ENCODE assay signal across 9 cellular contexts in genomic region chr3:14434105-14434504, GRCh38. TPM values are rescaled to one million over a fixed set of nuclear protein-coding genes. Genes with fewer than 3 reads are reported as not detected.
DNase-seq lines count a peak whose midpoint lies in the region; ATAC-seq, FAIRE-seq and TF ChIP-seq lines count a peak whose summit lies in the region.
"Had no signal": no experiment of that assay in that cellular context is flagged by ENCODE, and none has a peak within 500 bp of the region (broad histone marks: within the 10 kb centered on the region; RNA-seq: fewer than 3 reads in every experiment).

No MANE protein-coding gene starts in this region.

- no peak overlapping the region for H3K4me2 ChIP-seq in H1 (ENCODE audit: insufficient read depth in 1 of 2, low read depth in 2 of 2, low read length in 2 of 2)

- H3K23me2 ChIP-seq in H1 (ENCODE audit: low read depth, low read length): no peaks in the 10 kb centered on the region

- H2BK20ac ChIP-seq in H1 (ENCODE audit: low read length): no peak overlapping the region

- no peak overlapping the region for H2AK5ac ChIP-seq in H1 (ENCODE audit: low read depth, low read length)

- H3K79me2 ChIP-seq in H1 (ENCODE audit: control insufficient read depth in 1 of 2, insufficient read depth in 2 of 2, low read length in 2 of 2): peaks cover 3 to 76% of the 10 kb centered on the region in 2 experiments; a peak in 3 of 4 replicates

- no peak for TF ChIP-seq EP300 in H1 (IDR thresholded peaks at IDR 0.05; ENCODE audit: borderline replicate concordance in 1 of 2, low read depth in 2 of 2, low read length in 2 of 2)

- H4K8ac ChIP-seq in H1 (ENCODE audit: extremely low read depth, insufficient read depth, low read length): no peak overlapping the region; the same call in 1 of the 2 replicates

- H3K4ac ChIP-seq in H1 (replicated peaks; ENCODE audit: insufficient read length, low read depth, low read length): no peak overlapping the region

- H3K36me3 ChIP-seq in H1 (ENCODE audit: control insufficient read depth in 2 of 4, insufficient read depth in 4 of 4, low read length in 3 of 4): no peaks in the 10 kb centered on the region

- POLR2A ChIA-PET in RWPE1 (lab: Yijun Ruan, JAX; ENCODE audit: low non-redundant PET): interaction anchor here (0.5 kb wide), 1 partner anchor 10 kb away, joined by 3 read pairs; no protein-coding TSS in a partner anchor
- POLR2A ChIA-PET in H1 (lab: Charles Lee; ENCODE audit: partially characterized antibody): interaction anchor here (1.1 to 1.3 kb wide), 2 partner anchors 21 to 24 kb away, joined by 3 to 4 read pairs; no protein-coding TSS in a partner anchor

- no peak overlapping the region for H4K91ac ChIP-seq in H1 (replicated peaks; ENCODE audit: insufficient read length, low read length)

- no peak overlapping the region for H2BK12ac ChIP-seq in H1 (ENCODE audit: low read depth, low read length)

- H2BK5ac ChIP-seq in H1 (ENCODE audit: low read depth, low read length): 0 out of 2 replicates have a peak overlapping the region, but pooled peaks have one; percentile 38

- no peak overlapping the region for H2BK15ac ChIP-seq in H1 (ENCODE audit: low read length)

- no peak for TF ChIP-seq POLR2A in H1 (IDR thresholded peaks at IDR 0.05; ENCODE audit: control extremely low read depth in 1 of 2, low read depth in 2 of 2, low read length in 2 of 2)

- H3K79me1 ChIP-seq in H1 (ENCODE audit: low read depth, low read length): peaks cover 25% of the 10 kb centered on the region

- H4K5ac ChIP-seq in H1 (ENCODE audit: insufficient read length, low read depth, low read length): no peak overlapping the region

- H3K18ac ChIP-seq in H1 (ENCODE audit: extremely low read depth, low read length): no peak overlapping the region

- no peak overlapping the region for H3K23ac ChIP-seq in H1 (ENCODE audit: insufficient read length)

- H3K9me3 ChIP-seq in H1 (ENCODE audit: insufficient read depth in 2 of 2, low read depth in 1 of 2, low read length in 1 of 2): no peaks in the 10 kb centered on the region

- H4K20me1 ChIP-seq in H1 (replicated peaks in 1 of 2; ENCODE audit: control insufficient read depth in 1 of 2, insufficient read depth in 2 of 2, low read length in 2 of 2): peaks cover 12 to 50% of the 10 kb centered on the region in 2 experiments

- ATAC-seq in GM21360 (IDR thresholded peaks at IDR 0.05; ENCODE audit: unreplicated experiment): no peak

- no peak overlapping the region for H3K56ac ChIP-seq in H1 (replicated peaks; ENCODE audit: insufficient read length, low read depth, low read length)

- CTCF ChIA-PET in RWPE1 (lab: Yijun Ruan, JAX): no interaction called here
- CTCF ChIA-PET in H1 (lab: Charles Lee; ENCODE audit: partially characterized antibody): interaction anchor here (0.6 to 3.1 kb wide), 9 partner anchors 12 to 152 kb away, joined by 3 to 16 read pairs (median 3); no protein-coding TSS in a partner anchor

- H3K4me3 ChIP-seq in H1 (ENCODE audit: extremely low read depth in 1 of 4, insufficient read depth in 2 of 4, low read depth in 3 of 4, low read length in 4 of 4): no peak overlapping the region
- H3K4me3 ChIP-seq in skin epidermis: no peak overlapping the region

- no peak overlapping the region for H3K9ac ChIP-seq in H1 (replicated peaks in 1 of 4; ENCODE audit: extremely low read depth in 1 of 4, low read depth in 3 of 4, low read length in 3 of 4)

- no peak overlapping the region for H2BK120ac ChIP-seq in H1 (replicated peaks; ENCODE audit: low read depth, low read length)

- no peaks in the 10 kb centered on the region for H3K27me3 ChIP-seq in H1 (replicated peaks in 1 of 4; ENCODE audit: control insufficient read depth in 3 of 4, extremely low read depth in 1 of 4, insufficient read depth in 3 of 4, low read length in 3 of 4)

- peaks cover 0 to 18% (median 5%) of the 10 kb centered on the region in 4 experiments; a peak in 5 of 7 replicates for H3K4me1 ChIP-seq in H1 (replicated peaks in 1 of 4; ENCODE audit: control insufficient read depth in 3 of 4, insufficient read depth in 4 of 4, low read length in 3 of 4)

- TF ChIP-seq CTCF in RWPE1 (conservative IDR thresholded peaks at IDR 0.05; ENCODE audit: low read depth) (no peak), H1 (IDR thresholded peaks at IDR 0.05; ENCODE audit: control extremely low read depth in 1 of 3, insufficient read depth in 1 of 3, low read depth in 1 of 3, low read length in 3 of 3) (no peak)

- H3K14ac ChIP-seq in H1 (ENCODE audit: insufficient read length): no peak overlapping the region

- FAIRE-seq in H1 (lab: Jason Lieb, UNC): no peak

- peak overlapping the region; percentile 51 for H3K27ac ChIP-seq in RWPE1
- H3K27ac ChIP-seq in H1 (ENCODE audit: low read depth, low read length): no peak overlapping the region
- H3K27ac ChIP-seq in skin epidermis: peak overlapping the region in 20 of 21 experiments; percentile 27 to 99 (median 83)

- no peak overlapping the region for H2AFZ ChIP-seq in H1 (ENCODE audit: low read length)

- no peak for TF ChIP-seq RAD21 in H1 (IDR thresholded peaks at IDR 0.05 in 1 of 2, conservative IDR thresholded peaks at IDR 0.05 in 1 of 2; ENCODE audit: low read depth in 2 of 2, low read length in 2 of 2)

- DNase-seq in NOMO-1 treated with DMSO at 0.1 percent for 48 hours (lab: John Stamatoyannopoulos, UW; ENCODE audit: unreplicated experiment): peak; percentile 36
- DNase-seq in NOMO-1 treated with dmso at 0.1 percent for 144 hours (lab: John Stamatoyannopoulos, UW; ENCODE audit: unreplicated experiment): no peak
- no peak for DNase-seq in RWPE1 (ENCODE audit: low spot score)
- no peak for DNase-seq in H1 (ENCODE audit: low read depth in 1 of 2, low spot score in 2 of 2)
- no peak for DNase-seq in NCI-H446 treated with DMSO at 0.1 percent for 48 hours (lab: John Stamatoyannopoulos, UW)
- no peak for DNase-seq in hypothalamus (lab: John Stamatoyannopoulos, UW)
- DNase-seq: NCI-H1694 treated with DMSO at 0.1 percent for 48 hours had no signal

- WGBS in H1 (ENCODE audit: extremely low coverage in 1 of 2, insufficient coverage in 1 of 2, insufficient read length in 1 of 2, insufficient replicate concordance in 2 of 2, low coverage in 1 of 2, low lambda C conversion rate in 2 of 2, missing lambda C conversion rate in 1 of 2), 2 experiments: 91% methylated on average over 4 of the region's 4 CpGs; no CpG with 5 or more reads in 1 of the 2 experiments

TF ChIP-seq in H1, 55 proteins besides CTCF, POLR2A, EP300 and RAD21:
- TF ChIP-seq TBP (IDR thresholded peaks at IDR 0.05; ENCODE audit: low read depth, low read length) (no peak), KDM5A (IDR thresholded peaks at IDR 0.05; ENCODE audit: low read length) (no peak), TEAD4 (IDR thresholded peaks at IDR 0.05; ENCODE audit: low read depth, low read length) (no peak), ZNF274 (IDR thresholded peaks at IDR 0.05; ENCODE audit: borderline replicate concordance, extremely low read depth, low read length) (no peak), KDM1A (IDR thresholded peaks at IDR 0.05; ENCODE audit: borderline replicate concordance, low read length) (no peak), CTBP2 (IDR thresholded peaks at IDR 0.05; ENCODE audit: borderline replicate concordance, insufficient read depth, insufficient read length, low read length) (no peak), CREB1 (IDR thresholded peaks at IDR 0.05) (no peak), SIRT6 (IDR thresholded peaks at IDR 0.05; ENCODE audit: low read length) (no peak), SP4 (IDR thresholded peaks at IDR 0.05; ENCODE audit: low read length) (no peak), TAF1 (IDR thresholded peaks at IDR 0.05; ENCODE audit: low read depth, low read length) (no peak)

RNA-seq across cellular contexts. Expression of gene SLC6A6, which starts 31.7 kb away (rescaled TPM):
- 140 and 144 TPM in 2 replicates for total RNA-seq in H1 (2021; fragmentation: NEBNext Ultra II Directional; extraction: Animal tissue kit (Norgen Biotek cat#: 25700))
- 66.2 and 77.8 TPM in 2 replicates for polyA plus RNA-seq in H1 (2011; rRNA removed)
- 69.0 TPM for polyA plus RNA-seq in H1 (2011; cell fraction: cytosol; rRNA removed)
- 164 TPM for polyA plus RNA-seq in H1 (2011; cell fraction: nucleus; rRNA removed)
- polyA plus RNA-seq in H1 (2012, experiment 1 of 2): 61.4 to 78.1 TPM (median 74.2 TPM) in 4 replicates
- 45.2 TPM for polyA plus RNA-seq in H1 (2012, experiment 2 of 2)
- polyA plus RNA-seq in H1 (2013, experiment 1 of 2): 158 TPM
- 135 TPM for polyA plus RNA-seq in H1 (2013, experiment 2 of 2)
- 242 and 245 TPM in 2 replicates for polyA minus RNA-seq in H1 (2011; rRNA and poly(A)+ RNA removed)
- polyA minus RNA-seq in H1 (2011; cell fraction: cytosol; rRNA and poly(A)+ RNA removed): 135 TPM
- polyA minus RNA-seq in H1 (2011; cell fraction: nucleus; rRNA and poly(A)+ RNA removed): 104 TPM
